Comparison of ENCODE assay signal across 8 cellular contexts in the genomic region with DNA sequence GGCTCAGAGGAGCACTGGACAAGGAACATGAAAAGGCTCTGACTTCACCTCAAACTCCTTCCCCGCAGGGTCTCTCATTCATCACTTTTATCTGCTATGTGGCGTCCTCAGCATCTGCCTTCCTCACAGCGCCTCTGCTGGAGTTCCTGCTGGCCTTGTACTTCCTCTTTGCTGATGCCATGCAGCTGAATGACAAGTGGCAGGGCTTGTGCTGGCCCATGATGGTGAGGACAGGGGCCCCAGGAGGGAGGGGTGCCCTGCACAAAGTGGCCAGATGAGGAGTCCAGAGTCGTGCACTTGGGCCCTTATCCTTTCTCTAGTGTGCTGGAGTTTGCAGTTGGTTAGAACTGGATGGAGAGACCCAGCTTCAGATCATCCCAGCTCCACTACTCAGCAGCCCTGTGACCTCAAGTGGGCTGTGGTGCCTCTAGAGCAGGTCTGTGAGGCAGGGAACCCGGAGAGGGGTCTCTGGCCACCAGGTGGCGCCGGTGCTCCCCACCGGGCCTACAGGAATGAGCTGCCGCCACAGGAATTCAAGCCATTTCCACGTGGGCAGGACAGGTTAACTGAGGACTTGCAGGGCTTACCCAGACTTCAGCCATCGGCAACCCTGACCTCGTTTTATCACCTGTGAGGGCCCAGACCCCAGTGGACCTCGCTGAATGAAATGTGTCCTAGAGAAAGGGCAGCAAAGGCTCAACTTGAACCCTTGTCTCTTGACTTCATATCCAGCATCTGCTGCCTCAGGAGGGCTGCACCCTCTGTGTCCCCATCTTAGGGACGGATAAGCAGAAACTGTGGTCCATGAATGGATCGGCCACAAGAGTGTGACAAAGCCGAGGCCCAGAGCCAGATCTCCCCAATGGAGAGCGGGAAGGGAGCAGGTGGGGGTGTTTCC. TPM values are rescaled to one million over a fixed set of nuclear protein-coding genes. Genes with fewer than 3 reads are reported as not detected.
A peak's percentile ranks its signal among the peaks of the same experiment; 100 is the strongest.
DNase-seq lines count a peak whose midpoint lies in the region; ATAC-seq and TF ChIP-seq lines count a peak whose summit lies in the region.

No MANE protein-coding gene starts in this region.

- no peak overlapping the region for H3K4me3 Mint-ChIP-seq in activated B cell treated with CpG ODN at 0.5 μM for 24 hours

- peaks cover 11% of the 10 kb centered on the region for H3K36me3 Mint-ChIP-seq in activated B cell treated with CpG ODN at 0.5 μM for 24 hours (ENCODE audit: low read depth)

- H3K36me3 ChIP-seq in HEK293 (ENCODE audit: control insufficient read depth in 2 of 2, insufficient read depth in 1 of 2, low read length in 2 of 2), result peaks cover 5 to 49% of the 10 kb centered on the region in 2 experiments; a peak in 2 of 3 replicates

- H3K27me3 Mint-ChIP-seq in activated B cell treated with CpG ODN at 0.5 μM for 24 hours, result peaks cover 14% of the 10 kb centered on the region

- intact Hi-C loops in activated B cell treated with CpG ODN at 0.5 μM for 24 hours (cut with micrococcal nuclease), result loop anchor here (1.0 to 10.0 kb wide), 4 partner anchors 88 to 259 kb away; partner anchors contain the start of gene CMTM4

- H3K4me1 Mint-ChIP-seq in activated B cell treated with CpG ODN at 0.5 μM for 24 hours, result peaks cover 36% of the 10 kb centered on the region

- H3K9me3 ChIP-seq in HEK293 (ENCODE audit: control insufficient read depth, insufficient read depth, low read depth, low read length), result no peaks in the 10 kb centered on the region

- H3K9me3 Mint-ChIP-seq in activated B cell treated with CpG ODN at 0.5 μM for 24 hours, result no peaks in the 10 kb centered on the region

- ATAC-seq in activated B cell treated with CpG ODN at 0.5 μM for 24 hours (ENCODE audit: low read depth), result peak; percentile 26
- no peak for ATAC-seq in GM19467 (IDR thresholded peaks at IDR 0.05; ENCODE audit: unreplicated experiment)

- TF ChIP-seq CTCF in HEK293 (tag by site-specific recombination; IDR thresholded peaks at IDR 0.05), result peak; percentile 93
- no peak for TF ChIP-seq CTCF in activated B cell treated with CpG ODN at 0.5 μM for 24 hours (IDR thresholded peaks at IDR 0.05)
- TF ChIP-seq CTCF in cardiac fibroblast (IDR thresholded peaks at IDR 0.05; ENCODE audit: low read depth, low read length), result peak; percentile 93

- peak; percentile 11 for DNase-seq in DMS153 (lab: John Stamatoyannopoulos, UW)
- DNase-seq in NCI-H2171 (lab: John Stamatoyannopoulos, UW), result peak; percentile 36
- DNase-seq in activated B cell treated with CpG ODN at 0.5 μM for 24 hours, result peak; percentile 69
- peak; percentile 91 to 92 for DNase-seq in cardiac fibroblast (ENCODE audit: low read depth in 2 of 2)
- peak; percentile 98 for DNase-seq in islet precursor cell
- DNase-seq in stimulated activated CD4-positive, alpha-beta T cell treated with anti-CD3 and anti-CD28 coated beads, Interleukin-1b, Interleukin-23, amount 100 ng/mL, for 1 hour (ENCODE audit: low read depth in 2 of 2), result peak; percentile 58 to 84

- CTCF ChIA-PET in HEK293 (lab: Yijun Ruan, JAX) (interaction anchor here (0.6 to 4.2 kb wide), 44 partner anchors 9 to 1761 kb away, joined by 3 to 28 read pairs (median 4); partner anchors contain the start of genes NAE1 and TK2), activated B cell treated with CpG ODN at 0.5 μM for 24 hours (lab: Charles Lee) (interaction anchor here (0.6 to 3.2 kb wide), 15 partner anchors 8 to 260 kb away, joined by 3 to 13 read pairs (median 4); partner anchors contain the start of gene CMTM2)

- POLR2A ChIA-PET in HEK293 (lab: Yijun Ruan, JAX) (interaction anchor here (1.1 to 1.7 kb wide), 2 partner anchors 9 to 259 kb away, joined by 3 to 4 read pairs; no protein-coding TSS in a partner anchor), activated B cell treated with CpG ODN at 0.5 μM for 24 hours (lab: Charles Lee) (interaction anchor here (1.5 kb wide), 1 partner anchor 56 kb away, joined by 6 read pairs; the partner anchor contains the start of gene CKLF)

- H3K27ac Mint-ChIP-seq in activated B cell treated with CpG ODN at 0.5 μM for 24 hours, result no peak overlapping the region

- H3K27ac ChIP-seq in HEK293 (ENCODE audit: extremely low read depth, low read depth, low read length), result no peak overlapping the region

- H3K4me3 ChIP-seq in HEK293 (ENCODE audit: low read depth, low read length) (no peak overlapping the region), cardiac fibroblast (replicated peaks in 1 of 2; ENCODE audit: low read depth in 2 of 2, low read length in 2 of 2) (no peak overlapping the region)

- no peaks in the 10 kb centered on the region for H3K4me1 ChIP-seq in HEK293 (ENCODE audit: control insufficient read depth, insufficient read depth, low read length)

TF ChIP-seq in HEK293, 187 proteins besides CTCF, POLR2A, EP300 and RAD21 (continues in another document):
- TF ChIP-seq SP7 (tag by site-specific recombination; IDR thresholded peaks at IDR 0.05) (peak; percentile 41; the same call in 1 of the 2 replicates), ZNF654 (tag by site-specific recombination; IDR thresholded peaks at IDR 0.05; ENCODE audit: low read depth) (peak; percentile 63), HIC1 (tag by site-specific recombination; IDR thresholded peaks at IDR 0.05) (no peak), ZBTB17 (tag by site-specific recombination; IDR thresholded peaks at IDR 0.05) (peak; percentile 65), KLF17 (tag by site-specific recombination; IDR thresholded peaks at IDR 0.05) (0 out of 2 replicates have a peak, but pooled peaks have one; percentile 26), ZNF768 (tag by site-specific recombination; IDR thresholded peaks at IDR 0.05) (no peak), ZNF660 (tag by site-specific recombination; IDR thresholded peaks at IDR 0.05) (peak; percentile 87; the same call in 1 of the 2 replicates)
- TF ChIP-seq, protein P1, sequence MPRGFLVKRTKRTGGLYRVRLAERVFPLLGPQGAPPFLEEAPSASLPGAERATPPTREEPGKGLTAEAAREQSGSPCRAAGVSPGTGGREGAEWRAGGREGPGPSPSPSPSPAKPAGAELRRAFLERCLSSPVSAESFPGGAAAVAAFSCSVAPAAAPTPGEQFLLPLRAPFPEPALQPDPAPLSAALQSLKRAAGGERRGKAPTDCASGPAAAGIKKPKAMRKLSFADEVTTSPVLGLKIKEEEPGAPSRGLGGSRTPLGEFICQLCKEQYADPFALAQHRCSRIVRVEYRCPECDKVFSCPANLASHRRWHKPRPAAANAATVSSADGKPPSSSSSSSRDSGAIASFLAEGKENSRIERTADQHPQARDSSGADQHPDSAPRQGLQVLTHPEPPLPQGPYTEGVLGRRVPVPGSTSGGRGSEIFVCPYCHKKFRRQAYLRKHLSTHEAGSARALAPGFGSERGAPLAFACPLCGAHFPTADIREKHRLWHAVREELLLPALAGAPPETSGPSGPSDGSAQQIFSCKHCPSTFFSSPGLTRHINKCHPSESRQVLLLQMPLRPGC (tag by site-specific recombination; IDR thresholded peaks at IDR 0.05), result peak; percentile 71; the same call in 1 of the 2 replicates

RNA-seq across cellular contexts. Expression of gene CMTM3, which starts 4.0 kb away (rescaled TPM):
- 4.4 and 5.8 TPM in 2 replicates for total RNA-seq in activated B cell treated with CpG ODN at 0.5 μM for 24 hours

RNA-seq across cellular contexts. Expression of gene CMTM2, which starts 29.2 kb away (rescaled TPM):
- total RNA-seq in activated B cell treated with CpG ODN at 0.5 μM for 24 hours, result not detected in 2 replicates

RNA-seq across cellular contexts. Expression of gene CMTM1, which starts 42.3 kb away (rescaled TPM):
- 0.95 and 1.9 TPM in 2 replicates for total RNA-seq in activated B cell treated with CpG ODN at 0.5 μM for 24 hours

RNA-seq across cellular contexts. Expression of gene CKLF, which starts 56.1 kb away (rescaled TPM):
- 12.1 and 20.0 TPM in 2 replicates for total RNA-seq in activated B cell treated with CpG ODN at 0.5 μM for 24 hours

RNA-seq across cellular contexts. Expression of gene TK2, which starts 58.6 kb away (rescaled TPM):
- 4.0 and 4.8 TPM in 2 replicates for total RNA-seq in activated B cell treated with CpG ODN at 0.5 μM for 24 hours

Comparison
In these comparisons a context has a peak if more than half of its experiments do, and no peak if none do; other contexts are left out.
1. DNase-seq: peak in every context shown above with its lines; median percentile 98 in islet precursor cell; 92 in cardiac fibroblast; 71 in stimulated activated CD4-positive, alpha-beta T cell treated with anti-CD3 and anti-CD28 coated beads, Interleukin-1b, Interleukin-23, amount 100 ng/mL, for 1 hour; 69 in activated B cell treated with CpG ODN at 0.5 μM for 24 hours; 36 in NCI-H2171; 11 in DMS153.